Comparison of ENCODE assay signal across 12 cellular contexts in the genomic region with DNA sequence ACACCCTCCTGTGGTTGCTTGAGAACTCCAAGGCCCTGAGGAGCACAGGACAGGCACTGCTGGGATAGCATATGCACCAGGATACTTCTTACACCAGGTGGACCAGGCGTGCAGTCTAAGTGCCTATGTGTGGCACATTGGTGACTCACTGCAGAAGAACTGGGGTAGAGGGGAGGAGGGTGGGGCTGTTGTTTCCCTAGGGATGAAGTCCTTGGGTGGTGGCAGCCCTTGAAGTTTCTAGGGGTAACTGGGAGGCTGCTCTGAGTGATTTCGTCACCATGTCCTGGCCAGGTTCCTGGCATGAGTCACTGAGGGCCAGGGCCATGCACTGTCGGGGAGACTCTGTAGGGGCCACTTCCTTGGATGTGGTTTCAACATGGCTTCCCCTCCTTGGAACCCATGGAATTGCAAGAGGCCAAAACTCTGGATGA. TPM values are rescaled to one million over a fixed set of nuclear protein-coding genes. Genes with fewer than 3 reads are reported as not detected.
DNase-seq lines count a peak whose midpoint lies in the region; ATAC-seq and TF ChIP-seq lines count a peak whose summit lies in the region.
"Had no signal": no experiment of that assay in that cellular context is flagged by ENCODE, and none has a peak within 500 bp of the region (broad histone marks: within the 10 kb centered on the region; RNA-seq: fewer than 3 reads in every experiment).

No MANE protein-coding gene starts in this region.

- no peaks in the 10 kb centered on the region for H3K36me3 ChIP-seq in BLaER1 treated with 17β-estradiol and CSF1 and Interleukin-3, amounts not matched to agents 10 nM and 100 nM
- H3K36me3 ChIP-seq in PC-3 (ENCODE audit: low read depth, low read length) (no peaks in the 10 kb centered on the region), lung (ENCODE audit: control insufficient read depth in 2 of 2, insufficient read depth in 2 of 2, low read length in 2 of 2) (peaks cover 2% of the 10 kb centered on the region in 2 donors)

- H3K4me3 ChIP-seq in BLaER1 treated with 17β-estradiol and CSF1 and Interleukin-3, amounts not matched to agents 10 nM and 100 nM = no peak overlapping the region
- H3K4me3 ChIP-seq in PC-3 (ENCODE audit: low read length) = no peak overlapping the region
- H3K4me3 ChIP-seq in lung = no peak overlapping the region
- H3K4me3 ChIP-seq: GM12878 had no signal

- H3K27ac Mint-ChIP-seq in activated T-cell treated with anti-CD3 and anti-CD28 coated beads, Interleukin-2, amount 50 U/mL, for 24 hours = no peak overlapping the region
- H3K27ac Mint-ChIP-seq: B cell had no signal

- H3K4me1 ChIP-seq in BLaER1 treated with 17β-estradiol and CSF1 and Interleukin-3, amounts not matched to agents 10 nM and 100 nM = peaks cover 0 to 35% (median 9%) of the 10 kb centered on the region in 10 experiments; a peak in 12 of 20 replicates
- H3K4me1 ChIP-seq in PC-3 (ENCODE audit: insufficient read depth, low read length) (peaks cover 56% of the 10 kb centered on the region), lung (ENCODE audit: control insufficient read depth in 2 of 2, insufficient read depth in 2 of 2, low read length in 2 of 2) (peaks cover 17 to 18% of the 10 kb centered on the region in 2 donors)

- no peaks in the 10 kb centered on the region for H3K27me3 ChIP-seq in BLaER1 treated with 17β-estradiol and CSF1 and Interleukin-3, amounts not matched to agents 10 nM and 100 nM
- H3K27me3 ChIP-seq in PC-3 (ENCODE audit: low read length) (no peaks in the 10 kb centered on the region), lung (ENCODE audit: control insufficient read depth, insufficient read depth) (no peaks in the 10 kb centered on the region)

- intact Hi-C loops in PC-3 (cut with micrococcal nuclease) = no loop called here

- no peaks in the 10 kb centered on the region; the same call in 1 of the 2 replicates for H3K79me2 ChIP-seq in PC-3 (ENCODE audit: low read length)

- peak; percentile 94 for DNase-seq in PC-3
- peak; percentile 86 for DNase-seq in lung (ENCODE audit: low spot score)
- DNase-seq in stimulated activated naive CD4-positive, alpha-beta T cell treated with Interleukin-2 at 50 U/mL for 16 hours (lab: John Stamatoyannopoulos, UW) = no peak
- DNase-seq in NCI-H2081 (lab: John Stamatoyannopoulos, UW) = no peak
- no peak for DNase-seq in activated T-cell treated with anti-CD3 and anti-CD28 coated beads, Interleukin-2, amount 50 U/mL, for 24 hours
- DNase-seq: activated CD8-positive, alpha-beta memory T cell treated with anti-CD3 and anti-CD28 coated beads, Interleukin-2, amount 50 U/mL, for 48 hours; stimulated activated CD8-positive, alpha-beta memory T cell treated with anti-CD3 and anti-CD28 coated beads, Interleukin-4, amount 100 ng/mL, for 48 hours had no signal

- H3K27me3 Mint-ChIP-seq in activated T-cell treated with anti-CD3 and anti-CD28 coated beads, Interleukin-2, amount 50 U/mL, for 24 hours = no peaks in the 10 kb centered on the region

- H3K36me3 Mint-ChIP-seq in activated T-cell treated with anti-CD3 and anti-CD28 coated beads, Interleukin-2, amount 50 U/mL, for 24 hours (ENCODE audit: low read depth) = no peaks in the 10 kb centered on the region

- H3K27ac ChIP-seq in BLaER1 treated with 17β-estradiol and CSF1 and Interleukin-3, amounts not matched to agents 10 nM and 100 nM = no peak overlapping the region; a peak in 1 of 22 replicates
- H3K27ac ChIP-seq in PC-3 (ENCODE audit: low read length) (peak overlapping the region; percentile 95), lung (ENCODE audit: low read depth in 1 of 2, low read length in 1 of 2) (peak overlapping the region; percentile 26 to 91)

- H3K4me1 Mint-ChIP-seq in activated T-cell treated with anti-CD3 and anti-CD28 coated beads, Interleukin-2, amount 50 U/mL, for 24 hours (ENCODE audit: low read depth) = no peaks in the 10 kb centered on the region
- H3K4me1 Mint-ChIP-seq: B cell had no signal

- no peaks in the 10 kb centered on the region for H3K9me3 ChIP-seq in BLaER1 treated with 17β-estradiol and CSF1 and Interleukin-3, amounts not matched to agents 10 nM and 100 nM (replicated peaks in 1 of 11)
- H3K9me3 ChIP-seq in PC-3 (ENCODE audit: low read length) (no peaks in the 10 kb centered on the region), lung (ENCODE audit: control insufficient read depth in 2 of 2, insufficient read depth in 1 of 2, low read length in 1 of 2) (no peaks in the 10 kb centered on the region)

- H3K4me2 ChIP-seq in BLaER1 treated with 17β-estradiol and CSF1 and Interleukin-3, amounts not matched to agents 10 nM and 100 nM = peak overlapping the region in 7 of 11 experiments; percentile 12 to 85 (median 58); a peak in 12 of 22 replicates
- H3K4me2 ChIP-seq in PC-3 (ENCODE audit: low read length) = peak overlapping the region; percentile 69

- CTCF ChIA-PET in PC-3 (lab: Charles Lee) = interaction anchor here (0.9 kb wide), 1 partner anchor 48 kb away, joined by 3 read pairs; no protein-coding TSS in a partner anchor

- WGBS in lung, 2 donors = 47 to 60% methylated on average over 3 of the region's 3 CpGs

- H3K4me3 Mint-ChIP-seq in activated T-cell treated with anti-CD3 and anti-CD28 coated beads, Interleukin-2, amount 50 U/mL, for 24 hours = no peak overlapping the region
- H3K4me3 Mint-ChIP-seq: B cell had no signal

- no peaks in the 10 kb centered on the region for H3K9me2 ChIP-seq in PC-3 (replicated peaks; ENCODE audit: low read length)

- POLR2A ChIA-PET in PC-3 (lab: Charles Lee; ENCODE audit: unreplicated experiment) = no interaction called here

- no peaks in the 10 kb centered on the region for H4K20me1 ChIP-seq in BLaER1 treated with 17β-estradiol and CSF1 and Interleukin-3, amounts not matched to agents 10 nM and 100 nM
- no peaks in the 10 kb centered on the region for H4K20me1 ChIP-seq in PC-3 (ENCODE audit: low read length)

- no peak overlapping the region for H3K9ac ChIP-seq in BLaER1 treated with 17β-estradiol and CSF1 and Interleukin-3, amounts not matched to agents 10 nM and 100 nM
- peak overlapping the region; percentile 57 for H3K9ac ChIP-seq in PC-3 (ENCODE audit: low read length)

- no peaks in the 10 kb centered on the region for H3F3A ChIP-seq in PC-3 (ENCODE audit: low read length, unreplicated experiment)

- no TSS peak for BruUV-seq in PC-3 (replicated peaks; lab: Mats Ljungman, UMichigan)

- no peak overlapping the region for H2AFZ ChIP-seq in PC-3 (ENCODE audit: low read length)

- no peaks in the 10 kb centered on the region for H3K9me3 Mint-ChIP-seq in activated T-cell treated with anti-CD3 and anti-CD28 coated beads, Interleukin-2, amount 50 U/mL, for 24 hours

- ATAC-seq in PC-3 = peak; percentile 80
- ATAC-seq in esophagus mucosa = peak; percentile 85
- ATAC-seq in lung (ENCODE audit: insufficient read depth, low FRiP score) = peak; percentile 86
- no peak for ATAC-seq in GM21423 (IDR thresholded peaks at IDR 0.05; ENCODE audit: unreplicated experiment)
- ATAC-seq: GM12878 had no signal

- TF ChIP-seq CTCF in PC-3 (conservative IDR thresholded peaks at IDR 0.05; ENCODE audit: low read depth, low read length) (no peak), lung (IDR thresholded peaks at IDR 0.05; ENCODE audit: control extremely low read depth, extremely low read depth) (no peak)

RNA-seq across cellular contexts. Expression of gene MYZAP, which starts 15.9 kb away (rescaled TPM):
- total RNA-seq in PC-3 (2014; rRNA removed) (3.5 and 6.0 TPM in 2 replicates), esophagus mucosa (19.8 TPM), lung (10 to 100 TPM in 1 of 2 donors, 1 to 10 TPM in 1; 6.9 to 36.9 TPM)
- 10 to 100 TPM in 1 of 2 donors, 1 to 10 TPM in 1; 9.0 to 14.2 TPM for polyA plus RNA-seq in lung
- total RNA-seq: GM12878 had no signal
- polyA plus RNA-seq: GM12878 had no signal

Comparison
In these comparisons a context has a peak if more than half of its experiments do, and no peak if none do; other contexts are left out.
1. H3K27ac ChIP-seq: peak in PC-3 (single experiment) and lung (2 of 2); none in BLaER1 treated with 17β-estradiol and CSF1 and Interleukin-3, amounts not matched to agents 10 nM and 100 nM (0 of 11).
2. DNase-seq: peak in PC-3 (single experiment) and lung (single experiment); none in stimulated activated naive CD4-positive, alpha-beta T cell treated with Interleukin-2 at 50 U/mL for 16 hours (single experiment), NCI-H2081 (0 of 2) and activated T-cell treated with anti-CD3 and anti-CD28 coated beads, Interleukin-2, amount 50 U/mL, for 24 hours (single experiment).